1 cellular context compared by ENCODE assay signal in the genomic region with DNA sequence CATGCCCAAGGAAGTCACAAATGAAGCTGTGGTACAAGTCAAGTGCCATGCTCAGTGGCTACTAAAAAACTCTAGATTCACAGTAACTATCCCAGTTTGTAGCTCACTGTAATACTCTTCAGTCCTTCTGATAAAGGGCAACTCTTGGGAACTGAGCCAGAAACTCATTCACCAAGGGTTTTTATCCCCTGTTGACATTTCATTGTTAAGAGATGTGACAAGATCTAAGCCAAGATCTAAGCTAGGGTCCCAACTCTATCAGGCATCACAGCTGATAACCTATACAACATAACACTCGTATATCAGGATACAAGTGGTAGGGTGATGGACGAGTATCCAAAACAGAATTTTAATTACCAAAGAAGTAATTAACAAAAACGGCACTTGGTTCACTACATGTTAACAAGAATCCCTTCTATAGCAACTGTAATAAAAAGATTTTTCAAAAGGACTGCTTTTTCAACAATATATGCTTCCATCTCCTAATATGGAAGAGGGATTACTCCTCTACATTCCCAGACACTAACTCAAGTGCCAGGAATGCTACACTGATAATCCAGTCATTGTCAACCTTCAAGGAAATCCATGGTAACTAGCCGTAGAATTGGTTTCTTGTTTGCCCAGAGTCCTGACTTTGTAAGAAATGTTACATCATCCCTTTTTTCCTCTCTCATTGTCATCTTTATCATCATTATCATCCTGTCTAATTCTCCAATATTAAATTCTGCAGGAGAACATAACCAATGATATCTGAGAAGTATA.
TF ChIP-seq lines count a peak whose summit lies in the region.

No MANE protein-coding gene starts in this region.

TF ChIP-seq in SK-N-SH, 30 proteins besides CTCF, POLR2A, EP300 and RAD21 (continued from another document):
- TF ChIP-seq, protein P1, sequence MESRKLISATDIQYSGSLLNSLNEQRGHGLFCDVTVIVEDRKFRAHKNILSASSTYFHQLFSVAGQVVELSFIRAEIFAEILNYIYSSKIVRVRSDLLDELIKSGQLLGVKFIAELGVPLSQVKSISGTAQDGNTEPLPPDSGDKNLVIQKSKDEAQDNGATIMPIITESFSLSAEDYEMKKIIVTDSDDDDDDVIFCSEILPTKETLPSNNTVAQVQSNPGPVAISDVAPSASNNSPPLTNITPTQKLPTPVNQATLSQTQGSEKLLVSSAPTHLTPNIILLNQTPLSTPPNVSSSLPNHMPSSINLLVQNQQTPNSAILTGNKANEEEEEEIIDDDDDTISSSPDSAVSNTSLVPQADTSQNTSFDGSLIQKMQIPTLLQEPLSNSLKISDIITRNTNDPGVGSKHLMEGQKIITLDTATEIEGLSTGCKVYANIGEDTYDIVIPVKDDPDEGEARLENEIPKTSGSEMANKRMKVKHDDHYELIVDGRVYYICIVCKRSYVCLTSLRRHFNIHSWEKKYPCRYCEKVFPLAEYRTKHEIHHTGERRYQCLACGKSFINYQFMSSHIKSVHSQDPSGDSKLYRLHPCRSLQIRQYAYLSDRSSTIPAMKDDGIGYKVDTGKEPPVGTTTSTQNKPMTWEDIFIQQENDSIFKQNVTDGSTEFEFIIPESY (IDR thresholded peaks at IDR 0.05; ENCODE audit: borderline replicate concordance, low read depth) = no peak
- TF ChIP-seq, protein P2, sequence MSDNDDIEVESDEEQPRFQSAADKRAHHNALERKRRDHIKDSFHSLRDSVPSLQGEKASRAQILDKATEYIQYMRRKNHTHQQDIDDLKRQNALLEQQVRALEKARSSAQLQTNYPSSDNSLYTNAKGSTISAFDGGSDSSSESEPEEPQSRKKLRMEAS (IDR thresholded peaks at IDR 0.05; ENCODE audit: low read depth) = 0 out of 2 replicates have a peak, but pooled peaks have one; percentile 27
- no peak for TF ChIP-seq SIN3A (IDR thresholded peaks at IDR 0.05; ENCODE audit: borderline replicate concordance, low read depth, low read length)
- no peak for TF ChIP-seq POLR2AphosphoS5 (IDR thresholded peaks at IDR 0.05; ENCODE audit: low read depth, low read length)
- no peak for TF ChIP-seq ELF1 (IDR thresholded peaks at IDR 0.05)
- no peak for TF ChIP-seq NRF1 (IDR thresholded peaks at IDR 0.05; ENCODE audit: low read depth, low read length)
- TF ChIP-seq RFX5 (IDR thresholded peaks at IDR 0.05; ENCODE audit: low read length) = no peak
- TF ChIP-seq RXRA (IDR thresholded peaks at IDR 0.05; ENCODE audit: borderline replicate concordance, low read depth) = no peak; the same call in 1 of the 2 replicates
- TF ChIP-seq CHD2 (IDR thresholded peaks at IDR 0.05; ENCODE audit: low read length, partially characterized antibody) = no peak
- TF ChIP-seq TEAD4 (IDR thresholded peaks at IDR 0.05; ENCODE audit: borderline replicate concordance, insufficient read depth) = peak; percentile 70; the same call in 1 of the 2 replicates
- no peak for TF ChIP-seq GATA2 (CRISPR knock-in tag; IDR thresholded peaks at IDR 0.05)
- TF ChIP-seq MEF2A (IDR thresholded peaks at IDR 0.05; ENCODE audit: borderline replicate concordance, low read depth) = no peak
- no peak for TF ChIP-seq NFIC (IDR thresholded peaks at IDR 0.05; ENCODE audit: borderline replicate concordance)
- TF ChIP-seq TCF12 (IDR thresholded peaks at IDR 0.05) = peak; percentile 65; the same call in 1 of the 2 replicates
- TF ChIP-seq FOXJ3 (CRISPR knock-in tag; IDR thresholded peaks at IDR 0.05) = no peak
- TF ChIP-seq JUND (IDR thresholded peaks at IDR 0.05) = peak; percentile 63
- TF ChIP-seq FOSL2 (IDR thresholded peaks at IDR 0.05; ENCODE audit: borderline replicate concordance, low read depth) = peak; percentile 58; the same call in 1 of the 2 replicates
- TF ChIP-seq, protein P3, sequence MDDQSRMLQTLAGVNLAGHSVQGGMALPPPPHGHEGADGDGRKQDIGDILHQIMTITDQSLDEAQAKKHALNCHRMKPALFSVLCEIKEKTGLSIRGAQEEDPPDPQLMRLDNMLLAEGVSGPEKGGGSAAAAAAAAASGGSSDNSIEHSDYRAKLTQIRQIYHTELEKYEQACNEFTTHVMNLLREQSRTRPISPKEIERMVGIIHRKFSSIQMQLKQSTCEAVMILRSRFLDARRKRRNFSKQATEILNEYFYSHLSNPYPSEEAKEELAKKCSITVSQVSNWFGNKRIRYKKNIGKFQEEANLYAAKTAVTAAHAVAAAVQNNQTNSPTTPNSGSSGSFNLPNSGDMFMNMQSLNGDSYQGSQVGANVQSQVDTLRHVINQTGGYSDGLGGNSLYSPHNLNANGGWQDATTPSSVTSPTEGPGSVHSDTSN (IDR thresholded peaks at IDR 0.05) = no peak
- TF ChIP-seq GABPA (IDR thresholded peaks at IDR 0.05; ENCODE audit: low read depth) = no peak
- TF ChIP-seq YY1 (IDR thresholded peaks at IDR 0.05; ENCODE audit: low read depth) = no peak
- no peak for TF ChIP-seq EZH2phosphoT487 (IDR thresholded peaks at IDR 0.05; ENCODE audit: borderline replicate concordance, low read depth)
- TF ChIP-seq, protein P4, sequence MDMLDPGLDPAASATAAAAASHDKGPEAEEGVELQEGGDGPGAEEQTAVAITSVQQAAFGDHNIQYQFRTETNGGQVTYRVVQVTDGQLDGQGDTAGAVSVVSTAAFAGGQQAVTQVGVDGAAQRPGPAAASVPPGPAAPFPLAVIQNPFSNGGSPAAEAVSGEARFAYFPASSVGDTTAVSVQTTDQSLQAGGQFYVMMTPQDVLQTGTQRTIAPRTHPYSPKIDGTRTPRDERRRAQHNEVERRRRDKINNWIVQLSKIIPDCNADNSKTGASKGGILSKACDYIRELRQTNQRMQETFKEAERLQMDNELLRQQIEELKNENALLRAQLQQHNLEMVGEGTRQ (IDR thresholded peaks at IDR 0.05; ENCODE audit: borderline replicate concordance, low read depth, low read length) = no peak
